ENCODE assay signal across 1 cellular context in the genomic region with DNA sequence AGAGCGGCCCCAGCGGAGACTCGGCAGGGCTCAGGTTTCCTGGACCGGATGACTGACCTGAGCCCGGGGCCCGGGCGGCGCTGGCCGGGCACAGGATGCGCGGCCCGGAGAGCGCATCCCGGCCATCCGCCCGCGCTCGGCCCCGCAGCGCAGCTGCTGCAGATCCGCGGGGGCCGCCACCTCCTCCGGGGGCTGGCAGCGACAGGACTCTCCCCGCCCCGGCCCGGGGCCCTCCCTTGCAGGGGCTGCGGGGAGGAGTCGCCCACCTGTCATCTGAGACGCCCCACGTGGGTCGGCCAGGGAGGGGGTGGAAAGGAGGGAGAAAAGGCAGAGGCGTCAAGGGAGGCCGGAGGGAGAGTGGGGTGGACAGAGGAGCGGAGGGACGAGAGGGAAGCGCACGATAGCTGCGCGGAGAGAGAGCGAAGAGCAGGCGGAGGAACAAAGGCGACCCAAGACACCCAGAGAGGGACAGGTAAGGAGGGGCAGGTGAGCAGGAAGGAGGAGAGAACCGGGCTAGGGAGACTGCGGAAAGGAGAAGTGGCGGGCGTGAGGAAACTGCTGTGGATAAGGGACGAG.
TF ChIP-seq lines count a peak whose summit lies in the region.

No MANE protein-coding gene starts in this region.

TF ChIP-seq in K562, 482 proteins besides CTCF, POLR2A, EP300 and RAD21 (continued from another document and continues in another):
- no peak for TF ChIP-seq HSF4 (CRISPR knock-in tag; IDR thresholded peaks at IDR 0.05; ENCODE audit: borderline replicate concordance)
- no peak for TF ChIP-seq SMC3 (conservative IDR thresholded peaks at IDR 0.05; ENCODE audit: insufficient read depth, low read depth, low read length)
- no peak for TF ChIP-seq ZNF561 (CRISPR knock-in tag; conservative IDR thresholded peaks at IDR 0.05)
- no peak for TF ChIP-seq CCNT2 (IDR thresholded peaks at IDR 0.05; ENCODE audit: borderline replicate concordance, extremely low read depth, insufficient read length, low read depth, low read length)
- no peak for TF ChIP-seq TSHZ1 (CRISPR knock-in tag; IDR thresholded peaks at IDR 0.05)
- TF ChIP-seq, protein P1, sequence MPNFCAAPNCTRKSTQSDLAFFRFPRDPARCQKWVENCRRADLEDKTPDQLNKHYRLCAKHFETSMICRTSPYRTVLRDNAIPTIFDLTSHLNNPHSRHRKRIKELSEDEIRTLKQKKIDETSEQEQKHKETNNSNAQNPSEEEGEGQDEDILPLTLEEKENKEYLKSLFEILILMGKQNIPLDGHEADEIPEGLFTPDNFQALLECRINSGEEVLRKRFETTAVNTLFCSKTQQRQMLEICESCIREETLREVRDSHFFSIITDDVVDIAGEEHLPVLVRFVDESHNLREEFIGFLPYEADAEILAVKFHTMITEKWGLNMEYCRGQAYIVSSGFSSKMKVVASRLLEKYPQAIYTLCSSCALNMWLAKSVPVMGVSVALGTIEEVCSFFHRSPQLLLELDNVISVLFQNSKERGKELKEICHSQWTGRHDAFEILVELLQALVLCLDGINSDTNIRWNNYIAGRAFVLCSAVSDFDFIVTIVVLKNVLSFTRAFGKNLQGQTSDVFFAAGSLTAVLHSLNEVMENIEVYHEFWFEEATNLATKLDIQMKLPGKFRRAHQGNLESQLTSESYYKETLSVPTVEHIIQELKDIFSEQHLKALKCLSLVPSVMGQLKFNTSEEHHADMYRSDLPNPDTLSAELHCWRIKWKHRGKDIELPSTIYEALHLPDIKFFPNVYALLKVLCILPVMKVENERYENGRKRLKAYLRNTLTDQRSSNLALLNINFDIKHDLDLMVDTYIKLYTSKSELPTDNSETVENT (CRISPR knock-in tag; IDR thresholded peaks at IDR 0.05): no peak
- TF ChIP-seq CBX5 (IDR thresholded peaks at IDR 0.05; ENCODE audit: borderline replicate concordance, low read depth): no peak
- TF ChIP-seq MTF1 (CRISPR knock-in tag; IDR thresholded peaks at IDR 0.05; ENCODE audit: borderline replicate concordance): no peak
- TF ChIP-seq DDX20 (tag; IDR thresholded peaks at IDR 0.05; ENCODE audit: low read depth): no peak
- TF ChIP-seq NBN (IDR thresholded peaks at IDR 0.05; ENCODE audit: low read depth): 0 out of 2 replicates have a peak, but pooled peaks have one; percentile 70
- no peak for TF ChIP-seq PCBP2 (IDR thresholded peaks at IDR 0.05; ENCODE audit: low read depth, low read length, poor library complexity, severe bottlenecking)
- no peak for TF ChIP-seq THRAP3 (IDR thresholded peaks at IDR 0.05; ENCODE audit: borderline replicate concordance)
- no peak for TF ChIP-seq KLF10 (CRISPR knock-in tag; IDR thresholded peaks at IDR 0.05)
- TF ChIP-seq PRDM10 (IDR thresholded peaks at IDR 0.05; ENCODE audit: partially characterized antibody): peak; percentile 43
- TF ChIP-seq SIRT6 (IDR thresholded peaks at IDR 0.05; ENCODE audit: low read depth, low read length): peak; percentile 18
- TF ChIP-seq ZNF589 (CRISPR knock-in tag; IDR thresholded peaks at IDR 0.05; ENCODE audit: low read depth): no peak
- no peak for TF ChIP-seq ZNF764 (CRISPR knock-in tag; IDR thresholded peaks at IDR 0.05; ENCODE audit: low read depth)
- TF ChIP-seq, protein P2, sequence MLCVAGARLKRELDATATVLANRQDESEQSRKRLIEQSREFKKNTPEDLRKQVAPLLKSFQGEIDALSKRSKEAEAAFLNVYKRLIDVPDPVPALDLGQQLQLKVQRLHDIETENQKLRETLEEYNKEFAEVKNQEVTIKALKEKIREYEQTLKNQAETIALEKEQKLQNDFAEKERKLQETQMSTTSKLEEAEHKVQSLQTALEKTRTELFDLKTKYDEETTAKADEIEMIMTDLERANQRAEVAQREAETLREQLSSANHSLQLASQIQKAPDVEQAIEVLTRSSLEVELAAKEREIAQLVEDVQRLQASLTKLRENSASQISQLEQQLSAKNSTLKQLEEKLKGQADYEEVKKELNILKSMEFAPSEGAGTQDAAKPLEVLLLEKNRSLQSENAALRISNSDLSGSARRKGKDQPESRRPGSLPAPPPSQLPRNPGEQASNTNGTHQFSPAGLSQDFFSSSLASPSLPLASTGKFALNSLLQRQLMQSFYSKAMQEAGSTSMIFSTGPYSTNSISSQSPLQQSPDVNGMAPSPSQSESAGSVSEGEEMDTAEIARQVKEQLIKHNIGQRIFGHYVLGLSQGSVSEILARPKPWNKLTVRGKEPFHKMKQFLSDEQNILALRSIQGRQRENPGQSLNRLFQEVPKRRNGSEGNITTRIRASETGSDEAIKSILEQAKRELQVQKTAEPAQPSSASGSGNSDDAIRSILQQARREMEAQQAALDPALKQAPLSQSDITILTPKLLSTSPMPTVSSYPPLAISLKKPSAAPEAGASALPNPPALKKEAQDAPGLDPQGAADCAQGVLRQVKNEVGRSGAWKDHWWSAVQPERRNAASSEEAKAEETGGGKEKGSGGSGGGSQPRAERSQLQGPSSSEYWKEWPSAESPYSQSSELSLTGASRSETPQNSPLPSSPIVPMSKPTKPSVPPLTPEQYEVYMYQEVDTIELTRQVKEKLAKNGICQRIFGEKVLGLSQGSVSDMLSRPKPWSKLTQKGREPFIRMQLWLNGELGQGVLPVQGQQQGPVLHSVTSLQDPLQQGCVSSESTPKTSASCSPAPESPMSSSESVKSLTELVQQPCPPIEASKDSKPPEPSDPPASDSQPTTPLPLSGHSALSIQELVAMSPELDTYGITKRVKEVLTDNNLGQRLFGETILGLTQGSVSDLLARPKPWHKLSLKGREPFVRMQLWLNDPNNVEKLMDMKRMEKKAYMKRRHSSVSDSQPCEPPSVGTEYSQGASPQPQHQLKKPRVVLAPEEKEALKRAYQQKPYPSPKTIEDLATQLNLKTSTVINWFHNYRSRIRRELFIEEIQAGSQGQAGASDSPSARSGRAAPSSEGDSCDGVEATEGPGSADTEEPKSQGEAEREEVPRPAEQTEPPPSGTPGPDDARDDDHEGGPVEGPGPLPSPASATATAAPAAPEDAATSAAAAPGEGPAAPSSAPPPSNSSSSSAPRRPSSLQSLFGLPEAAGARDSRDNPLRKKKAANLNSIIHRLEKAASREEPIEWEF (CRISPR knock-in tag; IDR thresholded peaks at IDR 0.05): no peak
- TF ChIP-seq EHMT2 (IDR thresholded peaks at IDR 0.05): no peak
- TF ChIP-seq GATAD2B (IDR thresholded peaks at IDR 0.05; ENCODE audit: borderline replicate concordance): no peak
- no peak for TF ChIP-seq MXI1 (IDR thresholded peaks at IDR 0.05; ENCODE audit: low read depth, low read length)
- TF ChIP-seq FUS (optimal IDR thresholded peaks at IDR 0.05; ENCODE audit: low read depth, low read length): no peak
- TF ChIP-seq, protein P3, sequence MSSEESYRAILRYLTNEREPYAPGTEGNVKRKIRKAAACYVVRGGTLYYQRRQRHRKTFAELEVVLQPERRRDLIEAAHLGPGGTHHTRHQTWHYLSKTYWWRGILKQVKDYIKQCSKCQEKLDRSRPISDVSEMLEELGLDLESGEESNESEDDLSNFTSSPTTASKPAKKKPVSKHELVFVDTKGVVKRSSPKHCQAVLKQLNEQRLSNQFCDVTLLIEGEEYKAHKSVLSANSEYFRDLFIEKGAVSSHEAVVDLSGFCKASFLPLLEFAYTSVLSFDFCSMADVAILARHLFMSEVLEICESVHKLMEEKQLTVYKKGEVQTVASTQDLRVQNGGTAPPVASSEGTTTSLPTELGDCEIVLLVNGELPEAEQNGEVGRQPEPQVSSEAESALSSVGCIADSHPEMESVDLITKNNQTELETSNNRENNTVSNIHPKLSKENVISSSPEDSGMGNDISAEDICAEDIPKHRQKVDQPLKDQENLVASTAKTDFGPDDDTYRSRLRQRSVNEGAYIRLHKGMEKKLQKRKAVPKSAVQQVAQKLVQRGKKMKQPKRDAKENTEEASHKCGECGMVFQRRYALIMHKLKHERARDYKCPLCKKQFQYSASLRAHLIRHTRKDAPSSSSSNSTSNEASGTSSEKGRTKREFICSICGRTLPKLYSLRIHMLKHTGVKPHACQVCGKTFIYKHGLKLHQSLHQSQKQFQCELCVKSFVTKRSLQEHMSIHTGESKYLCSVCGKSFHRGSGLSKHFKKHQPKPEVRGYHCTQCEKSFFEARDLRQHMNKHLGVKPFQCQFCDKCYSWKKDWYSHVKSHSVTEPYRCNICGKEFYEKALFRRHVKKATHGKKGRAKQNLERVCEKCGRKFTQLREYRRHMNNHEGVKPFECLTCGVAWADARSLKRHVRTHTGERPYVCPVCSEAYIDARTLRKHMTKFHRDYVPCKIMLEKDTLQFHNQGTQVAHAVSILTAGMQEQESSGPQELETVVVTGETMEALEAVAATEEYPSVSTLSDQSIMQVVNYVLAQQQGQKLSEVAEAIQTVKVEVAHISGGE (CRISPR knock-in tag; IDR thresholded peaks at IDR 0.05): peak in 2 of 3 experiments; percentile 2 to 93; a peak in 1 of 6 replicates
- TF ChIP-seq ZNF583 (CRISPR knock-in tag; IDR thresholded peaks at IDR 0.05): no peak
- TF ChIP-seq ZNF551 (CRISPR knock-in tag; IDR thresholded peaks at IDR 0.05): no peak
- no peak for TF ChIP-seq RNF219 (CRISPR knock-in tag; IDR thresholded peaks at IDR 0.05)
- TF ChIP-seq, protein P4, sequence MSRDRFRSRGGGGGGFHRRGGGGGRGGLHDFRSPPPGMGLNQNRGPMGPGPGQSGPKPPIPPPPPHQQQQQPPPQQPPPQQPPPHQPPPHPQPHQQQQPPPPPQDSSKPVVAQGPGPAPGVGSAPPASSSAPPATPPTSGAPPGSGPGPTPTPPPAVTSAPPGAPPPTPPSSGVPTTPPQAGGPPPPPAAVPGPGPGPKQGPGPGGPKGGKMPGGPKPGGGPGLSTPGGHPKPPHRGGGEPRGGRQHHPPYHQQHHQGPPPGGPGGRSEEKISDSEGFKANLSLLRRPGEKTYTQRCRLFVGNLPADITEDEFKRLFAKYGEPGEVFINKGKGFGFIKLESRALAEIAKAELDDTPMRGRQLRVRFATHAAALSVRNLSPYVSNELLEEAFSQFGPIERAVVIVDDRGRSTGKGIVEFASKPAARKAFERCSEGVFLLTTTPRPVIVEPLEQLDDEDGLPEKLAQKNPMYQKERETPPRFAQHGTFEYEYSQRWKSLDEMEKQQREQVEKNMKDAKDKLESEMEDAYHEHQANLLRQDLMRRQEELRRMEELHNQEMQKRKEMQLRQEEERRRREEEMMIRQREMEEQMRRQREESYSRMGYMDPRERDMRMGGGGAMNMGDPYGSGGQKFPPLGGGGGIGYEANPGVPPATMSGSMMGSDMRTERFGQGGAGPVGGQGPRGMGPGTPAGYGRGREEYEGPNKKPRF (IDR thresholded peaks at IDR 0.05; ENCODE audit: low read depth, low read length): no peak
- no peak for TF ChIP-seq NFXL1 (CRISPR knock-in tag; IDR thresholded peaks at IDR 0.05)
- no peak for TF ChIP-seq HMG20B (CRISPR knock-in tag; IDR thresholded peaks at IDR 0.05)
